ENCODE assay signal across 2 cellular contexts in the genomic region with DNA sequence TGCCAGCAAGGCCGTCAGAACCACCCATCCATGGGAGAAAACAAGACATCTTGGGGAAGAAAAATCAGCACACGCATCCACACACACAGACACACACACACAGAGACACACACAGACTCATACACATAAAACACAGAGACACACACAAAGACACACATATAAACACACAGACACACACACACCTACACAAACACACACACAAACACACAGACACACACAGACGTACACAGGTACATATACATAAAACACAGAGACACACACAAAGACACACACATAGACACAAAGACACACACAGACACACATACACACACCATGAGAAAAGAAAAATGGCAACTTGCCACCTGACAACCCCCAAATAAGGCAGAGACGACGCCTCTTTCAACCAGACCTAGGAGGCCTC.
TF ChIP-seq lines count a peak whose summit lies in the region.

No MANE protein-coding gene starts in this region.

TF ChIP-seq in GM12891, 5 proteins besides CTCF, POLR2A, EP300 and RAD21:
- TF ChIP-seq SPI1 (IDR thresholded peaks at IDR 0.05; ENCODE audit: low read depth, low read length) (no peak), TAF1 (IDR thresholded peaks at IDR 0.05; ENCODE audit: low read depth, low read length) (no peak), POLR2AphosphoS5 (IDR thresholded peaks at IDR 0.05; ENCODE audit: low read depth, low read length) (no peak), POU2F2 (IDR thresholded peaks at IDR 0.05; ENCODE audit: low read depth, low read length) (no peak), PAX5 (IDR thresholded peaks at IDR 0.05; ENCODE audit: insufficient read depth, low read length, severe bottlenecking) (no peak)

TF ChIP-seq in IMR-90, 13 proteins besides CTCF, POLR2A, EP300 and RAD21:
- TF ChIP-seq CHD1 (IDR thresholded peaks at IDR 0.05; ENCODE audit: low read depth, low read length) (no peak), MAZ (IDR thresholded peaks at IDR 0.05; ENCODE audit: borderline replicate concordance, low read depth, low read length) (no peak), MXI1 (IDR thresholded peaks at IDR 0.05; ENCODE audit: borderline replicate concordance, low read depth, low read length) (no peak), CEBPB (IDR thresholded peaks at IDR 0.05; ENCODE audit: low read depth, low read length) (no peak), BHLHE40 (IDR thresholded peaks at IDR 0.05; ENCODE audit: low read depth, low read length) (no peak), MAFK (IDR thresholded peaks at IDR 0.05; ENCODE audit: low read depth, low read length) (no peak), RFX5 (IDR thresholded peaks at IDR 0.05; ENCODE audit: low read depth, low read length) (no peak), SMC3 (IDR thresholded peaks at IDR 0.05; ENCODE audit: low read depth, low read length) (no peak), NFE2L2 (IDR thresholded peaks at IDR 0.05; ENCODE audit: low read depth, low read length) (no peak), RCOR1 (IDR thresholded peaks at IDR 0.05; ENCODE audit: insufficient replicate concordance, low read length) (no peak), FOS (IDR thresholded peaks at IDR 0.05; ENCODE audit: low read depth, low read length) (no peak)
- TF ChIP-seq, protein P1, sequence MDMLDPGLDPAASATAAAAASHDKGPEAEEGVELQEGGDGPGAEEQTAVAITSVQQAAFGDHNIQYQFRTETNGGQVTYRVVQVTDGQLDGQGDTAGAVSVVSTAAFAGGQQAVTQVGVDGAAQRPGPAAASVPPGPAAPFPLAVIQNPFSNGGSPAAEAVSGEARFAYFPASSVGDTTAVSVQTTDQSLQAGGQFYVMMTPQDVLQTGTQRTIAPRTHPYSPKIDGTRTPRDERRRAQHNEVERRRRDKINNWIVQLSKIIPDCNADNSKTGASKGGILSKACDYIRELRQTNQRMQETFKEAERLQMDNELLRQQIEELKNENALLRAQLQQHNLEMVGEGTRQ (IDR thresholded peaks at IDR 0.05; ENCODE audit: low read depth, low read length) = no peak
- TF ChIP-seq, protein P2, sequence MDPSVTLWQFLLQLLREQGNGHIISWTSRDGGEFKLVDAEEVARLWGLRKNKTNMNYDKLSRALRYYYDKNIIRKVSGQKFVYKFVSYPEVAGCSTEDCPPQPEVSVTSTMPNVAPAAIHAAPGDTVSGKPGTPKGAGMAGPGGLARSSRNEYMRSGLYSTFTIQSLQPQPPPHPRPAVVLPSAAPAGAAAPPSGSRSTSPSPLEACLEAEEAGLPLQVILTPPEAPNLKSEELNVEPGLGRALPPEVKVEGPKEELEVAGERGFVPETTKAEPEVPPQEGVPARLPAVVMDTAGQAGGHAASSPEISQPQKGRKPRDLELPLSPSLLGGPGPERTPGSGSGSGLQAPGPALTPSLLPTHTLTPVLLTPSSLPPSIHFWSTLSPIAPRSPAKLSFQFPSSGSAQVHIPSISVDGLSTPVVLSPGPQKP (IDR thresholded peaks at IDR 0.05; ENCODE audit: borderline replicate concordance, low read depth, low read length) = no peak
